ENCODE assay signal across 18 cellular contexts in the genomic region with DNA sequence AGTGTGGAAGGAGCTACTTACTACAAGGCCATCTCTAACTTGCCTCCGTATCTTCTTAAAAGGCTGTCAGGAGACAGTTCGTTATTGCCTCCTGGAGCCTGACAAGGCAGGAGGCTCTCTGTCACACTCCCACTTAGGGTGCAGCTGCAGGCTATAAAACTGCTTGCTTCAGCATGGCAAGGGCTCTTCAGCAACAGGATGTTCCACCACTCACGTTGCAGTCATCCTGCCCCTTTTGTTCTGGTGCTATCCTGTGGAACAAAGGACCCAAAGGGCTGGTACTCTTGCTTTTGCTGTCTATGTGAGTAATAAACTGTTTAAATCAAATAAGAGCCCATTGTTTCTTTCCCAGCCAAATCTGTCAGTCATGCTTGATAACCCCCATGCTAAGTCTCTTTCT.
DNase-seq lines count a peak whose midpoint lies in the region; ATAC-seq and TF ChIP-seq lines count a peak whose summit lies in the region.
"Had no signal": no experiment of that assay in that cellular context is flagged by ENCODE, and none has a peak within 500 bp of the region (broad histone marks: within the 10 kb centered on the region; RNA-seq: fewer than 3 reads in every experiment).

No MANE protein-coding gene starts in this region.

- CTCF ChIA-PET in CD8-positive, alpha-beta memory T cell (lab: Charles Lee), result no interaction called here

- H3K9me3 Mint-ChIP-seq in CD8-positive, alpha-beta memory T cell, result peaks cover 0 to 2% (median 0%) of the 10 kb centered on the region in 5 donors
- H3K9me3 Mint-ChIP-seq: CD8-positive, alpha-beta T cell had no signal

- H3K36me3 Mint-ChIP-seq in CD8-positive, alpha-beta memory T cell, result no peaks in the 10 kb centered on the region
- H3K36me3 Mint-ChIP-seq: CD8-positive, alpha-beta T cell had no signal

- TF ChIP-seq CTCF in foreskin keratinocyte (conservative IDR thresholded peaks at IDR 0.05), result peak; percentile 45

- H3K4me3 ChIP-seq in CD8-positive, alpha-beta memory T cell (ENCODE audit: low read length), result no peak overlapping the region
- H3K4me3 ChIP-seq: gastroesophageal sphincter, left lung, spleen had no signal

- peak overlapping the region; percentile 25 for H3K27ac ChIP-seq in foreskin keratinocyte
- H3K27ac ChIP-seq in CD8-positive, alpha-beta memory T cell (ENCODE audit: low read depth, low read length), result no peak overlapping the region
- H3K27ac ChIP-seq: gastroesophageal sphincter, left lung, spleen had no signal

- no peaks in the 10 kb centered on the region for H3K36me3 ChIP-seq in CD8-positive, alpha-beta memory T cell (ENCODE audit: insufficient read depth, low read length)
- H3K36me3 ChIP-seq: gastroesophageal sphincter, left lung, spleen had no signal

- H3K4me3 Mint-ChIP-seq in CD8-positive, alpha-beta memory T cell, result no peak overlapping the region
- H3K4me3 Mint-ChIP-seq: CD8-positive, alpha-beta T cell had no signal

- peak; percentile 99 for ATAC-seq in foreskin keratinocyte
- ATAC-seq in sciatic nerve, result peak; percentile 55
- no peak for ATAC-seq in GM18870 (IDR thresholded peaks at IDR 0.05; ENCODE audit: unreplicated experiment)
- ATAC-seq: CD8-positive, alpha-beta T cell; gastroesophageal sphincter; left lung; Panc1 had no signal

- intact Hi-C loops in sciatic nerve (cut with DNase I), result no loop called here

- no peaks in the 10 kb centered on the region for H3K27me3 ChIP-seq in foreskin keratinocyte
- no peaks in the 10 kb centered on the region for H3K27me3 ChIP-seq in CD8-positive, alpha-beta memory T cell (ENCODE audit: insufficient read depth, low read length, poor library complexity, severe bottlenecking)
- H3K27me3 ChIP-seq: left lung had no signal

- DNase-seq in NCI-H1105 treated with DMSO at 0.1 percent for 48 hours (lab: John Stamatoyannopoulos, UW) (peak; percentile 94), NCI-H526 treated with DMSO at 0.1 percent for 48 hours (lab: John Stamatoyannopoulos, UW) (peak; percentile 74), foreskin keratinocyte (peak; percentile 44 to 86), sciatic nerve (ENCODE audit: low spot score) (no peak)
- DNase-seq in activated effector memory CD4-positive, alpha-beta T cell treated with Interleukin-2 at 50 U/mL for 16 hours, result no peak
- no peak for DNase-seq in CD8-positive, alpha-beta memory T cell
- DNase-seq: activated CD4-positive, alpha-beta T cell treated with anti-CD3 and anti-CD28 coated beads, Interleukin-2, amount 50 U/mL, for 4 hours; activated effector memory CD4-positive, alpha-beta T cell treated with anti-CD3 and anti-CD28 coated beads, Interleukin-2, amount 50 U/mL, for 16 hours; CD8-positive, alpha-beta T cell; effector CD4-positive, alpha-beta T cell; IMR-90; left lung; NCI-H1694; spleen; T1000 had no signal

- H3K9me3 ChIP-seq in CD8-positive, alpha-beta memory T cell (ENCODE audit: low read length), result no peaks in the 10 kb centered on the region
- H3K9me3 ChIP-seq: gastroesophageal sphincter, left lung, spleen had no signal

- no peaks in the 10 kb centered on the region for H3K4me1 Mint-ChIP-seq in CD8-positive, alpha-beta memory T cell

- peaks cover 12% of the 10 kb centered on the region for H3K4me1 ChIP-seq in foreskin keratinocyte
- no peaks in the 10 kb centered on the region for H3K4me1 ChIP-seq in CD8-positive, alpha-beta memory T cell (ENCODE audit: insufficient read depth, low read length)
- H3K4me1 ChIP-seq: gastroesophageal sphincter, left lung, spleen had no signal

- no peak overlapping the region for H3K27ac Mint-ChIP-seq in CD8-positive, alpha-beta memory T cell
- H3K27ac Mint-ChIP-seq: CD8-positive, alpha-beta T cell had no signal

- POLR2A ChIA-PET in CD8-positive, alpha-beta memory T cell (lab: Charles Lee), result no interaction called here

- H3K27me3 Mint-ChIP-seq in CD8-positive, alpha-beta memory T cell, result peaks cover 4 to 8% of the 10 kb centered on the region in 2 donors

Comparison
In these comparisons a context has a peak if more than half of its experiments do, and no peak if none do; other contexts are left out.
1. DNase-seq: peak in NCI-H1105 treated with DMSO at 0.1 percent for 48 hours (single experiment), NCI-H526 treated with DMSO at 0.1 percent for 48 hours (single experiment) and foreskin keratinocyte (2 of 2); none in sciatic nerve (single experiment), activated effector memory CD4-positive, alpha-beta T cell treated with Interleukin-2 at 50 U/mL for 16 hours (single experiment) and CD8-positive, alpha-beta memory T cell (0 of 5).